ENCODE assay signal across 16 cellular contexts in the genomic region with DNA sequence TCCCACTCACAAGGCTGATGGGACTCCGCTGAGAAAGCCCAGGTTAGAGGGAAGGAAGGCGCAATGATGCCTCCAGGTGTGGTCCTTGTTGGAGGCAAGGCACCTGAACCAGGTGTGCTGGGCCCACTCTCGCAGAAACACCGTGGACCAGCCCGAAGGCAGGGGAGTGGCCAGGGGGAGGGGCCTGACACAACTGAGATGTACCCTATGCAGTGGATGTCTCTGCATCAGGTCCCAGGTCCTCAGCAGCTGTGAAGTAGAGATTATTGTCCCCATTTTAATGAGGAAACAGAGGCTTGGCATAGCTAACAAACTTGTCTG. TPM values are rescaled to one million over a fixed set of nuclear protein-coding genes. Genes with fewer than 3 reads are reported as not detected.
DNase-seq lines count a peak whose midpoint lies in the region; ATAC-seq and TF ChIP-seq lines count a peak whose summit lies in the region.
"Had no signal": no experiment of that assay in that cellular context is flagged by ENCODE, and none has a peak within 500 bp of the region (broad histone marks: within the 10 kb centered on the region; RNA-seq: fewer than 3 reads in every experiment).

No MANE protein-coding gene starts in this region.

- TF ChIP-seq CTCF in left ventricle myocardium inferior (IDR thresholded peaks at IDR 0.05; ENCODE audit: borderline replicate concordance) (no peak), chondrocyte (IDR thresholded peaks at IDR 0.05) (no peak), spleen (IDR thresholded peaks at IDR 0.05 in 8 of 11, conservative IDR thresholded peaks at IDR 0.05 in 3 of 11) (no peak)

- ATAC-seq in activated T-cell treated with anti-CD3 and anti-CD28 coated beads, Interleukin-2, amount 50 U/mL, for 72 hours (replicated peaks in 1 of 2) = no peak
- ATAC-seq: GM23338, HepG2 had no signal

- DNase-seq in left ventricle myocardium inferior (peak; percentile 9), cardiac septum (ENCODE audit: low spot score) (no peak), chondrocyte (ENCODE audit: low spot score) (peak; percentile 37), spleen (peak; percentile 41), NCI-H1417 treated with DMSO at 0.1 percent for 48 hours (lab: John Stamatoyannopoulos, UW) (no peak), NCI-H748 (lab: John Stamatoyannopoulos, UW; ENCODE audit: unreplicated experiment) (no peak)
- DNase-seq in activated T-cell treated with anti-CD3 and anti-CD28 coated beads, Interleukin-2, amount 50 U/mL, for 72 hours = no peak
- DNase-seq: 8988T; AML-193; CD4-positive, CD25-positive, alpha-beta regulatory T cell; DMS53; GF-D8 had no signal

- H3K4me3 ChIP-seq in left ventricle myocardium inferior (no peak overlapping the region), spleen (no peak overlapping the region)
- H3K4me3 ChIP-seq: BLaER1 treated with 17β-estradiol and CSF1 and Interleukin-3, amounts not matched to agents 10 nM and 100 nM; GM23338 had no signal

- intact Hi-C loops in left ventricle myocardium inferior (cut with micrococcal nuclease) (no loop called here), cardiac septum (cut with DNase I) (no loop called here), spleen (cut with DNase I; ENCODE audit: low total_unique reads) (no loop called here)

- no peak overlapping the region for H3K27ac Mint-ChIP-seq in chondrocyte (ENCODE audit: unreplicated experiment)
- H3K27ac Mint-ChIP-seq in activated T-cell treated with anti-CD3 and anti-CD28 coated beads, Interleukin-2, amount 50 U/mL, for 72 hours = no peak overlapping the region
- H3K27ac Mint-ChIP-seq: GM23338 had no signal

- H3K27ac ChIP-seq in left ventricle myocardium inferior (replicated peaks) (no peak overlapping the region), spleen (no peak overlapping the region)
- H3K27ac ChIP-seq: BLaER1 treated with 17β-estradiol and CSF1 and Interleukin-3, amounts not matched to agents 10 nM and 100 nM had no signal

- WGBS in spleen, 5 donors = 80 to 98% (median 91%) methylated on average over 5 of the region's 5 CpGs

- H3K4me1 Mint-ChIP-seq in chondrocyte (ENCODE audit: low read depth) = no peaks in the 10 kb centered on the region
- no peaks in the 10 kb centered on the region for H3K4me1 Mint-ChIP-seq in activated T-cell treated with anti-CD3 and anti-CD28 coated beads, Interleukin-2, amount 50 U/mL, for 72 hours (ENCODE audit: low read depth)
- H3K4me1 Mint-ChIP-seq: CD4-positive, CD25-positive, alpha-beta regulatory T cell had no signal

- H3K27me3 ChIP-seq in left ventricle myocardium inferior (ENCODE audit: low read depth) = no peaks in the 10 kb centered on the region
- no peaks in the 10 kb centered on the region for H3K27me3 ChIP-seq in spleen (replicated peaks in 1 of 7)
- H3K27me3 ChIP-seq: BLaER1 treated with 17β-estradiol and CSF1 and Interleukin-3, amounts not matched to agents 10 nM and 100 nM had no signal

- no peak for TF ChIP-seq POLR2A in spleen (IDR thresholded peaks at IDR 0.05)

- peaks cover 24% of the 10 kb centered on the region for H3K36me3 Mint-ChIP-seq in chondrocyte (ENCODE audit: low read depth)
- no peaks in the 10 kb centered on the region for H3K36me3 Mint-ChIP-seq in activated T-cell treated with anti-CD3 and anti-CD28 coated beads, Interleukin-2, amount 50 U/mL, for 72 hours (ENCODE audit: insufficient read depth in 2 of 2)

- H3K9me3 ChIP-seq in left ventricle myocardium inferior (replicated peaks) (no peaks in the 10 kb centered on the region), spleen (no peaks in the 10 kb centered on the region)
- H3K9me3 ChIP-seq: BLaER1 treated with 17β-estradiol and CSF1 and Interleukin-3, amounts not matched to agents 10 nM and 100 nM had no signal

- peaks cover 61% of the 10 kb centered on the region for H3K4me1 ChIP-seq in left ventricle myocardium inferior
- H3K4me1 ChIP-seq in spleen = peaks cover 0 to 11% (median 2%) of the 10 kb centered on the region in 6 donors

- H3K36me3 ChIP-seq in left ventricle myocardium inferior = peaks cover 59% of the 10 kb centered on the region
- H3K36me3 ChIP-seq in spleen = peaks cover 0 to 100% (median 48%) of the 10 kb centered on the region in 6 donors

- H3K9me3 Mint-ChIP-seq in chondrocyte (ENCODE audit: low read depth) = no peaks in the 10 kb centered on the region
- no peaks in the 10 kb centered on the region for H3K9me3 Mint-ChIP-seq in activated T-cell treated with anti-CD3 and anti-CD28 coated beads, Interleukin-2, amount 50 U/mL, for 72 hours
- H3K9me3 Mint-ChIP-seq: CD4-positive, CD25-positive, alpha-beta regulatory T cell; GM23338 had no signal

- H3K4me3 Mint-ChIP-seq in chondrocyte (ENCODE audit: unreplicated experiment) = no peak overlapping the region
- H3K4me3 Mint-ChIP-seq in activated T-cell treated with anti-CD3 and anti-CD28 coated beads, Interleukin-2, amount 50 U/mL, for 72 hours = no peak overlapping the region
- H3K4me3 Mint-ChIP-seq: CD4-positive, CD25-positive, alpha-beta regulatory T cell; GM23338 had no signal

- H3K27me3 Mint-ChIP-seq in chondrocyte (ENCODE audit: low read depth) = no peaks in the 10 kb centered on the region
- H3K27me3 Mint-ChIP-seq in activated T-cell treated with anti-CD3 and anti-CD28 coated beads, Interleukin-2, amount 50 U/mL, for 72 hours (ENCODE audit: low read depth) = no peaks in the 10 kb centered on the region
- H3K27me3 Mint-ChIP-seq: CD4-positive, CD25-positive, alpha-beta regulatory T cell had no signal

RNA-seq across cellular contexts. Expression of gene GBX1, which starts 32.0 kb away (rescaled TPM):
- total RNA-seq in left ventricle myocardium inferior (1.9 TPM), cardiac septum (0.57 TPM), chondrocyte (not detected in 3 replicates), spleen (not detected)
- not detected for polyA plus RNA-seq in spleen
- not detected for total RNA-seq in activated T-cell treated with anti-CD3 and anti-CD28 coated beads, Interleukin-2, amount 50 U/mL, for 72 hours
- total RNA-seq: CD4-positive, CD25-positive, alpha-beta regulatory T cell; HepG2 had no signal
- polyA plus RNA-seq: CD4-positive, CD25-positive, alpha-beta regulatory T cell; GM23338; HepG2 had no signal

RNA-seq across cellular contexts. Expression of gene AGAP3, which starts 49.2 kb away (rescaled TPM):
- total RNA-seq in left ventricle myocardium inferior = 51.0 TPM
- total RNA-seq in cardiac septum = 67.5 TPM
- total RNA-seq in chondrocyte = 77.8 to 116 TPM (median 91.4 TPM) in 3 replicates
- 10 to 100 TPM; 43.2 to 94.4 (median 73.0) TPM for total RNA-seq in spleen
- polyA plus RNA-seq in spleen = 10 to 100 TPM; 21.8 to 79.1 (median 51.2) TPM
- 10 to 100 TPM; 26.9 to 28.4 TPM for total RNA-seq in activated T-cell treated with anti-CD3 and anti-CD28 coated beads, Interleukin-2, amount 50 U/mL, for 72 hours

RNA-seq across cellular contexts. Expression of gene ASB10, which starts 51.6 kb away (rescaled TPM):
- total RNA-seq in left ventricle myocardium inferior (35.4 TPM), cardiac septum (17.3 TPM), chondrocyte (not detected in 3 replicates), spleen (not detected)
- polyA plus RNA-seq in spleen = not detected
- not detected for total RNA-seq in activated T-cell treated with anti-CD3 and anti-CD28 coated beads, Interleukin-2, amount 50 U/mL, for 72 hours
- total RNA-seq: CD4-positive, CD25-positive, alpha-beta regulatory T cell; GM23338; H7; HepG2 had no signal
- polyA plus RNA-seq: CD4-positive, CD25-positive, alpha-beta regulatory T cell; GM23338; HepG2 had no signal

RNA-seq across cellular contexts. Expression of gene TMUB1, which starts 52.2 kb away (rescaled TPM):
- total RNA-seq in left ventricle myocardium inferior = 30.1 TPM
- total RNA-seq in cardiac septum = 29.0 TPM
- total RNA-seq in chondrocyte = 31.2 to 43.2 TPM (median 33.2 TPM) in 3 replicates
- 10 to 100 TPM; 27.1 to 47.8 (median 38.2) TPM for total RNA-seq in spleen
- polyA plus RNA-seq in spleen = 10 to 100 TPM; 43.0 to 73.4 (median 45.9) TPM
- total RNA-seq in activated T-cell treated with anti-CD3 and anti-CD28 coated beads, Interleukin-2, amount 50 U/mL, for 72 hours = 10 to 100 TPM; 67.3 to 68.5 TPM

RNA-seq across cellular contexts. Expression of gene FASTK, which starts 54.9 kb away (rescaled TPM):
- total RNA-seq in left ventricle myocardium inferior (75.7 TPM), cardiac septum (93.3 TPM), chondrocyte (83.8 to 146 TPM (median 94.0 TPM) in 3 replicates), spleen (100 to 1,000 TPM in 1 of 7 donors, 10 to 100 TPM in 6; 72.9 to 102 (median 77.6) TPM)
- polyA plus RNA-seq in spleen = 100 to 1,000 TPM in 2 of 3 donors, 10 to 100 TPM in 1; 83.9 to 183 (median 136) TPM
- 10 to 100 TPM; 55.4 to 59.8 TPM for total RNA-seq in activated T-cell treated with anti-CD3 and anti-CD28 coated beads, Interleukin-2, amount 50 U/mL, for 72 hours

Comparison
In these comparisons a context has a peak if more than half of its experiments do, and no peak if none do; other contexts are left out.
1. DNase-seq: peak in left ventricle myocardium inferior (single experiment), chondrocyte (single experiment) and spleen (single experiment); none in cardiac septum (single experiment), activated T-cell treated with anti-CD3 and anti-CD28 coated beads, Interleukin-2, amount 50 U/mL, for 72 hours (0 of 2), NCI-H1417 treated with DMSO at 0.1 percent for 48 hours (single experiment) and NCI-H748 (single experiment).
2. RNA of gene ASB10, which starts 51.6 kb away (total RNA-seq): 35.4 TPM in left ventricle myocardium inferior (single experiment) and 17.3 TPM in cardiac septum (single experiment); not detected in chondrocyte, not detected in spleen and not detected in activated T-cell treated with anti-CD3 and anti-CD28 coated beads, Interleukin-2, amount 50 U/mL, for 72 hours; every median in the first group is over 10 times any median in the second.